ENCODE assay signal across 25 cellular contexts in genomic region chr6:135640048-135640447, GRCh38.
DNase-seq lines count a peak whose midpoint lies in the region; ATAC-seq, FAIRE-seq and TF ChIP-seq lines count a peak whose summit lies in the region.
"Had no signal": no experiment of that assay in that cellular context is flagged by ENCODE, and none has a peak within 500 bp of the region (broad histone marks: within the 10 kb centered on the region; RNA-seq: fewer than 3 reads in every experiment).

No MANE protein-coding gene starts in this region.

- DNase-seq in activated T-cell treated with anti-CD3 and anti-CD28 coated beads, Interleukin-2, amount 50 U/mL, for 24 hours = no peak
- no peak for DNase-seq in activated T-cell treated with anti-CD3 and anti-CD28 coated beads, Interleukin-2, amount 50 U/mL, for 4 hours
- DNase-seq in A549 (ENCODE audit: low read depth in 1 of 2, low spot score in 1 of 2) = no peak
- DNase-seq in IMR-90 = no peak
- no peak for DNase-seq in activated naive CD8-positive, alpha-beta T cell treated with anti-CD3 and anti-CD28 coated beads for 36 hours
- DNase-seq in stimulated activated naive CD4-positive, alpha-beta T cell (lab: John Stamatoyannopoulos, UW) = no peak
- DNase-seq in NOMO-1 (lab: John Stamatoyannopoulos, UW; ENCODE audit: unreplicated experiment in 2 of 2) = no peak
- DNase-seq: C1 segment of cervical spinal cord; CD4-positive, alpha-beta memory T cell; COR-L47; DMS53; GM23248; H9; KG1; MG63; NCI-H1105 treated with DMSO at 0.1 percent for 48 hours; NCI-H2029; NCI-H446; NCI-H526; NCI-H82; NK-92 treated with Interleukin-12 subunit alpha and Interleukin-12 subunit beta, amount 100 ng/mL, for 24 hours; Right ventricle myocardium superior; RPMI8226 had no signal

- H3K9me1 ChIP-seq in IMR-90 (ENCODE audit: insufficient read depth, low read length) = no peaks in the 10 kb centered on the region

- TF ChIP-seq EP300 in A549 (IDR thresholded peaks at IDR 0.05) = no peak

- H3K56ac ChIP-seq in IMR-90 (ENCODE audit: extremely low read depth, insufficient read depth, low read length) = no peak overlapping the region

- no peak for FAIRE-seq in A549 (lab: Jason Lieb, UNC)

- no peak overlapping the region for H3K4ac ChIP-seq in IMR-90 (ENCODE audit: low read depth, low read length)

- TF ChIP-seq POLR2A in A549 (IDR thresholded peaks at IDR 0.05; ENCODE audit: low read length) (no peak), IMR-90 (IDR thresholded peaks at IDR 0.05; ENCODE audit: low read depth, low read length) (no peak)

- CTCF ChIA-PET in A549 (lab: Yijun Ruan, JAX) (no interaction called here), IMR-90 (lab: Yijun Ruan, JAX) (no interaction called here)

- H3K36me3 Mint-ChIP-seq in activated T-cell treated with anti-CD3 and anti-CD28 coated beads, Interleukin-2, amount 50 U/mL, for 24 hours (ENCODE audit: low read depth) = peaks cover 39% of the 10 kb centered on the region
- no peaks in the 10 kb centered on the region for H3K36me3 Mint-ChIP-seq in activated T-cell treated with anti-CD3 and anti-CD28 coated beads, Interleukin-2, amount 50 U/mL, for 4 hours (ENCODE audit: insufficient read depth)
- H3K36me3 Mint-ChIP-seq in activated naive CD8-positive, alpha-beta T cell treated with anti-CD3 and anti-CD28 coated beads for 36 hours = peaks cover 16% of the 10 kb centered on the region
- H3K36me3 Mint-ChIP-seq: CD4-positive, alpha-beta memory T cell had no signal

- 80% methylated on average over 2 of the region's 2 CpGs for WGBS in A549 (ENCODE audit: missing lambda C conversion rate)
- WGBS in IMR-90 (ENCODE audit: extremely low coverage in 2 of 2, insufficient read length in 1 of 2), 2 experiments = no CpG with 5 or more reads among the region's 2 CpGs

- no peak overlapping the region for H3K4me2 ChIP-seq in A549
- H3K4me2 ChIP-seq in IMR-90 (ENCODE audit: low read depth, low read length) = no peak overlapping the region

- H2BK15ac ChIP-seq in IMR-90 (ENCODE audit: low read depth, low read length) = no peak overlapping the region

- no peak overlapping the region for H4K8ac ChIP-seq in IMR-90 (ENCODE audit: low read depth in 2 of 2, low read length in 2 of 2)

- H3K4me3 ChIP-seq in A549 = no peak overlapping the region
- H3K4me3 ChIP-seq in IMR-90 (ENCODE audit: insufficient read depth, low read depth, low read length) = no peak overlapping the region
- H3K4me3 ChIP-seq: GM23248, MG63, SJSA1 had no signal

- H4K5ac ChIP-seq in IMR-90 (ENCODE audit: low read depth, low read length) = no peak overlapping the region

- peaks cover 20% of the 10 kb centered on the region for H3K9me3 Mint-ChIP-seq in activated T-cell treated with anti-CD3 and anti-CD28 coated beads, Interleukin-2, amount 50 U/mL, for 24 hours
- no peaks in the 10 kb centered on the region for H3K9me3 Mint-ChIP-seq in activated T-cell treated with anti-CD3 and anti-CD28 coated beads, Interleukin-2, amount 50 U/mL, for 4 hours
- H3K9me3 Mint-ChIP-seq in activated naive CD8-positive, alpha-beta T cell treated with anti-CD3 and anti-CD28 coated beads for 36 hours = peaks cover 8% of the 10 kb centered on the region
- H3K9me3 Mint-ChIP-seq: CD4-positive, alpha-beta memory T cell; H9 had no signal

- POLR2A ChIA-PET in A549 (lab: Yijun Ruan, JAX) = no interaction called here
- POLR2A ChIA-PET in IMR-90 (lab: Charles Lee; ENCODE audit: unreplicated experiment) = no interaction called here

- peaks cover 60% of the 10 kb centered on the region for H3K4me1 Mint-ChIP-seq in activated T-cell treated with anti-CD3 and anti-CD28 coated beads, Interleukin-2, amount 50 U/mL, for 24 hours (ENCODE audit: low read depth)
- peaks cover 17% of the 10 kb centered on the region for H3K4me1 Mint-ChIP-seq in activated T-cell treated with anti-CD3 and anti-CD28 coated beads, Interleukin-2, amount 50 U/mL, for 4 hours (ENCODE audit: low read depth)
- peaks cover 22% of the 10 kb centered on the region for H3K4me1 Mint-ChIP-seq in activated naive CD8-positive, alpha-beta T cell treated with anti-CD3 and anti-CD28 coated beads for 36 hours
- H3K4me1 Mint-ChIP-seq: H9 had no signal

- H2AK5ac ChIP-seq in IMR-90 (ENCODE audit: low read depth, low read length) = no peak overlapping the region

- no peak overlapping the region for H2BK120ac ChIP-seq in IMR-90 (ENCODE audit: low read depth, low read length)

- H3K27me3 ChIP-seq in IMR-90 (ENCODE audit: control insufficient read depth, insufficient read depth, low read length) = no peaks in the 10 kb centered on the region
- H3K27me3 ChIP-seq: MG63, SJSA1 had no signal

- peaks cover 6% of the 10 kb centered on the region for H3K27me3 Mint-ChIP-seq in activated T-cell treated with anti-CD3 and anti-CD28 coated beads, Interleukin-2, amount 50 U/mL, for 24 hours
- H3K27me3 Mint-ChIP-seq in activated T-cell treated with anti-CD3 and anti-CD28 coated beads, Interleukin-2, amount 50 U/mL, for 4 hours (ENCODE audit: low read depth) = peaks cover 4% of the 10 kb centered on the region
- peaks cover 11% of the 10 kb centered on the region for H3K27me3 Mint-ChIP-seq in activated naive CD8-positive, alpha-beta T cell treated with anti-CD3 and anti-CD28 coated beads for 36 hours

- dilution Hi-C loops in IMR-90 (cut with HindIII; ENCODE audit: low sequenced_read_pairs, unreplicated experiment) = no loop called here

- H3K9me3 ChIP-seq in A549 (no peaks in the 10 kb centered on the region), IMR-90 (ENCODE audit: control insufficient read depth, insufficient read depth, low read length) (no peaks in the 10 kb centered on the region)
- H3K9me3 ChIP-seq: MG63, SJSA1 had no signal

- no peaks in the 10 kb centered on the region for H3K79me1 ChIP-seq in IMR-90 (ENCODE audit: low read depth in 1 of 2, low read length in 2 of 2)

- ATAC-seq in activated T-cell treated with anti-CD3 and anti-CD28 coated beads, Interleukin-2, amount 50 U/mL, for 4 hours = no peak
- ATAC-seq in A549 (no peak), IMR-90 (ENCODE audit: low read depth) (no peak), GM21723 (IDR thresholded peaks at IDR 0.05; ENCODE audit: unreplicated experiment) (no peak)

- H3K4me1 ChIP-seq in A549 (no peaks in the 10 kb centered on the region), IMR-90 (ENCODE audit: control insufficient read depth, insufficient read depth, low read length) (no peaks in the 10 kb centered on the region)
- H3K4me1 ChIP-seq: SJSA1 had no signal

- no peak overlapping the region for H3K18ac ChIP-seq in IMR-90 (ENCODE audit: low read depth, low read length)

- no peak overlapping the region for H3K27ac ChIP-seq in A549
- H3K27ac ChIP-seq in IMR-90 (ENCODE audit: insufficient read depth, low read length) = no peak overlapping the region
- H3K27ac ChIP-seq: GM23248, SJSA1 had no signal

- intact Hi-C loops in IMR-90 (cut with micrococcal nuclease) = no loop called here

- H3K14ac ChIP-seq in IMR-90 (replicated peaks; ENCODE audit: low read depth, low read length) = no peak overlapping the region

- no peak overlapping the region for H2BK5ac ChIP-seq in IMR-90 (ENCODE audit: low read depth, low read length, poor library complexity, severe bottlenecking)

- no peak overlapping the region for H4K91ac ChIP-seq in IMR-90 (ENCODE audit: insufficient read depth, low read depth, low read length)

- no TSS peak for BruUV-seq in IMR-90 (replicated peaks; lab: Mats Ljungman, UMichigan)

- no peak overlapping the region for H3K23ac ChIP-seq in IMR-90 (ENCODE audit: low read depth, low read length)

- no peaks in the 10 kb centered on the region for H4K20me1 ChIP-seq in IMR-90 (ENCODE audit: insufficient read depth, low read length)

- no peak overlapping the region for H2AK9ac ChIP-seq in IMR-90 (replicated peaks; ENCODE audit: low read depth, low read length, poor library complexity)

- no peak for TF ChIP-seq CTCF in A549 (IDR thresholded peaks at IDR 0.05)
- TF ChIP-seq CTCF in IMR-90 (conservative IDR thresholded peaks at IDR 0.05; ENCODE audit: low read depth, low read length) = no peak

- H3K36me3 ChIP-seq in IMR-90 (ENCODE audit: control insufficient read depth, insufficient read depth, low read length) = no peaks in the 10 kb centered on the region
- H3K36me3 ChIP-seq: MG63, SJSA1 had no signal

- TF ChIP-seq RAD21 in A549 (conservative IDR thresholded peaks at IDR 0.05 in 1 of 2, IDR thresholded peaks at IDR 0.05 in 1 of 2) (no peak), IMR-90 (IDR thresholded peaks at IDR 0.05; ENCODE audit: low read length) (no peak)

- peak overlapping the region; percentile 88 for H3K27ac Mint-ChIP-seq in activated T-cell treated with anti-CD3 and anti-CD28 coated beads, Interleukin-2, amount 50 U/mL, for 24 hours
- peak overlapping the region; percentile 17 for H3K27ac Mint-ChIP-seq in activated naive CD8-positive, alpha-beta T cell treated with anti-CD3 and anti-CD28 coated beads for 36 hours
- H3K27ac Mint-ChIP-seq: CD4-positive, alpha-beta memory T cell; H9 had no signal

- in situ Hi-C loops in IMR-90 (cut with MboI; ENCODE audit: low sequenced_read_pairs) = no loop called here

- no peak overlapping the region for H2AFZ ChIP-seq in IMR-90 (replicated peaks; ENCODE audit: low read length, poor library complexity)

- H3K9ac ChIP-seq in IMR-90 (ENCODE audit: low read depth, low read length) = no peak overlapping the region
- H3K9ac ChIP-seq: GM23248 had no signal

- no peak overlapping the region for H2BK20ac ChIP-seq in IMR-90 (ENCODE audit: low read depth, low read length)

- H3K4me3 Mint-ChIP-seq in activated T-cell treated with anti-CD3 and anti-CD28 coated beads, Interleukin-2, amount 50 U/mL, for 24 hours = peak overlapping the region; percentile 3
- no peak overlapping the region for H3K4me3 Mint-ChIP-seq in activated T-cell treated with anti-CD3 and anti-CD28 coated beads, Interleukin-2, amount 50 U/mL, for 4 hours
- no peak overlapping the region for H3K4me3 Mint-ChIP-seq in activated naive CD8-positive, alpha-beta T cell treated with anti-CD3 and anti-CD28 coated beads for 36 hours
- H3K4me3 Mint-ChIP-seq: CD4-positive, alpha-beta memory T cell; H9 had no signal

TF ChIP-seq in A549, 52 proteins besides CTCF, POLR2A, EP300 and RAD21 (continues in another document):
- TF ChIP-seq TP53 (CRISPR knock-in tag; IDR thresholded peaks at IDR 0.05) (no peak), MAFK (IDR thresholded peaks at IDR 0.05; ENCODE audit: partially characterized antibody) (peak; percentile 73)

TF ChIP-seq in IMR-90, 13 proteins besides CTCF, POLR2A, EP300 and RAD21:
- TF ChIP-seq MAZ (IDR thresholded peaks at IDR 0.05; ENCODE audit: borderline replicate concordance, low read depth, low read length) (no peak), MAFK (IDR thresholded peaks at IDR 0.05; ENCODE audit: low read depth, low read length) (peak; percentile 77), SMC3 (IDR thresholded peaks at IDR 0.05; ENCODE audit: low read depth, low read length) (no peak)
